ENCODE assay signal across 19 cellular contexts in genomic region chr3:153688541-153689120, GRCh38.
A peak's percentile ranks its signal among the peaks of the same experiment; 100 is the strongest.
DNase-seq lines count a peak whose midpoint lies in the region; ATAC-seq, FAIRE-seq and TF ChIP-seq lines count a peak whose summit lies in the region.
"Had no signal": no experiment of that assay in that cellular context is flagged by ENCODE, and none has a peak within 500 bp of the region (broad histone marks: within the 10 kb centered on the region; RNA-seq: fewer than 3 reads in every experiment).

No MANE protein-coding gene starts in this region.

- no peak overlapping the region for H3K4me3 Mint-ChIP-seq in H9
- H3K4me3 Mint-ChIP-seq: B cell; CD4-positive, alpha-beta T cell; IgD-negative memory B cell had no signal

- no peak overlapping the region for H4K91ac ChIP-seq in H9 (ENCODE audit: insufficient read length, low read depth, low read length)

- H3K9me3 ChIP-seq in H9 (ENCODE audit: control insufficient read depth, low read depth, low read length) (no peaks in the 10 kb centered on the region), HUES64 (ENCODE audit: insufficient read depth, low read depth, low read length) (no peaks in the 10 kb centered on the region), iPS-20b (ENCODE audit: insufficient read depth, low read depth, low read length) (no peaks in the 10 kb centered on the region)
- H3K9me3 ChIP-seq: HAP-1 had no signal

- no peak overlapping the region for H3K4me2 ChIP-seq in H9 (ENCODE audit: insufficient read depth, insufficient read length, low read length)

- no peak overlapping the region for H3K9ac ChIP-seq in H9 (ENCODE audit: extremely low read depth, insufficient read length, low read length)
- H3K9ac ChIP-seq in HUES64 (ENCODE audit: low read depth, low read length) = no peak overlapping the region
- peak overlapping the region; percentile 8; the same call in 1 of the 2 replicates for H3K9ac ChIP-seq in iPS-20b (ENCODE audit: low read depth, low read length)
- H3K9ac ChIP-seq: GM23248 had no signal

- H3K23ac ChIP-seq in H9 (ENCODE audit: insufficient read length, low read depth, low read length) = no peak overlapping the region

- no peak overlapping the region for H3K4me3 ChIP-seq in HUES64 (ENCODE audit: low read length)
- H3K4me3 ChIP-seq in bronchial epithelial cell (ENCODE audit: low read depth, low read length) = no peak overlapping the region
- H3K4me3 ChIP-seq in iPS-20b (ENCODE audit: low read length) = peak overlapping the region; percentile 25; the same call in 1 of the 2 replicates
- no peak overlapping the region for H3K4me3 ChIP-seq in foreskin fibroblast (ENCODE audit: low read depth in 1 of 2, low read length in 2 of 2)
- H3K4me3 ChIP-seq: GM12878, GM23248, HAP-1 had no signal

- H3K36me3 Mint-ChIP-seq in H9 (ENCODE audit: insufficient read depth in 1 of 3, low read depth in 3 of 3) = no peaks in the 10 kb centered on the region
- H3K36me3 Mint-ChIP-seq: IgD-negative memory B cell had no signal

- no peak overlapping the region for H3K4ac ChIP-seq in H9 (ENCODE audit: low read depth, low read length)

- H3K4me1 ChIP-seq in H9 (ENCODE audit: insufficient read depth, low read length) (no peaks in the 10 kb centered on the region; the same call in 1 of the 2 replicates), HUES64 (ENCODE audit: insufficient read depth, low read length) (peaks cover 20% of the 10 kb centered on the region), iPS-20b (ENCODE audit: insufficient read depth, low read length) (peaks cover 22% of the 10 kb centered on the region)

- H4K20me1 ChIP-seq in H9 (ENCODE audit: control insufficient read depth, insufficient read depth, insufficient read length) = no peaks in the 10 kb centered on the region

- H3K23me2 ChIP-seq in H9 (ENCODE audit: insufficient read length, low read depth, low read length, poor library complexity, severe bottlenecking) = no peaks in the 10 kb centered on the region

- no peak overlapping the region for H2BK5ac ChIP-seq in H9 (ENCODE audit: insufficient read length, low read length)

- no peak overlapping the region for H2BK12ac ChIP-seq in H9 (ENCODE audit: insufficient read length, low read depth, low read length)

- H3K27me3 Mint-ChIP-seq in H9 (ENCODE audit: low read depth) = no peaks in the 10 kb centered on the region
- H3K27me3 Mint-ChIP-seq: CD4-positive, alpha-beta T cell; IgD-negative memory B cell had no signal

- no peak overlapping the region for H3K56ac ChIP-seq in H9 (ENCODE audit: insufficient read length, low read depth, low read length)

- no peak overlapping the region for H4K5ac ChIP-seq in H9 (ENCODE audit: insufficient read length, low read depth, low read length)

- no peaks in the 10 kb centered on the region for H3K9me3 Mint-ChIP-seq in H9
- H3K9me3 Mint-ChIP-seq: CD4-positive, alpha-beta T cell had no signal

- H3T11ph ChIP-seq in H9 (ENCODE audit: low read length) = no peak overlapping the region

- H3K36me3 ChIP-seq in HUES64 (ENCODE audit: insufficient read depth, low read length) (no peaks in the 10 kb centered on the region), bronchial epithelial cell (ENCODE audit: control insufficient read depth, insufficient read depth, low read length) (no peaks in the 10 kb centered on the region), iPS-20b (ENCODE audit: insufficient read depth, low read depth, low read length) (no peaks in the 10 kb centered on the region)
- H3K36me3 ChIP-seq: HAP-1 had no signal

- WGBS in H9 (ENCODE audit: extremely low coverage, insufficient read length, low lambda C conversion rate) = no CpG with 5 or more reads among the region's 3 CpGs
- 100% methylated on average over 1 of the region's 3 CpGs for WGBS in HUES64

- no peak overlapping the region for H2BK20ac ChIP-seq in H9 (ENCODE audit: low read depth, low read length, poor library complexity, severe bottlenecking)

- no peak for FAIRE-seq in bronchial epithelial cell (lab: Jason Lieb, UNC)
- FAIRE-seq: A204.1, GM12878, GM18507 had no signal

- no peaks in the 10 kb centered on the region for H3K79me2 ChIP-seq in H9 (ENCODE audit: insufficient read depth, low read length)

- H4K8ac ChIP-seq in H9 (replicated peaks; ENCODE audit: insufficient read length, low read depth, low read length) = no peak overlapping the region

- ATAC-seq in GM19035 (IDR thresholded peaks at IDR 0.05; ENCODE audit: unreplicated experiment) (no peak), SK-N-SH treated with all-trans-retinoic acid at 6 μM for 48 hours (no peak)
- ATAC-seq: GM12878 had no signal

- peaks cover 26 to 28% of the 10 kb centered on the region in 2 experiments for H3K4me1 Mint-ChIP-seq in H9
- H3K4me1 Mint-ChIP-seq: B cell, IgD-negative memory B cell had no signal

- no peak overlapping the region for H2AFZ ChIP-seq in H9 (ENCODE audit: low read length)
- H2AFZ ChIP-seq: GM23248 had no signal

- no peaks in the 10 kb centered on the region for H3K79me1 ChIP-seq in H9 (ENCODE audit: insufficient read depth, low read depth, low read length, poor library complexity, severe bottlenecking)

- H3K27me3 ChIP-seq in H9 (ENCODE audit: insufficient read depth, low read length) = no peaks in the 10 kb centered on the region
- no peaks in the 10 kb centered on the region for H3K27me3 ChIP-seq in HUES64 (ENCODE audit: insufficient read depth, low read length)
- no peaks in the 10 kb centered on the region for H3K27me3 ChIP-seq in bronchial epithelial cell (ENCODE audit: control insufficient read depth, insufficient read depth, low read length)
- H3K27me3 ChIP-seq in iPS-20b (ENCODE audit: insufficient read depth, low read length) = no peaks in the 10 kb centered on the region

- H3K14ac ChIP-seq in H9 (ENCODE audit: insufficient read depth, low read length) = no peak overlapping the region

- no peak overlapping the region for H2BK120ac ChIP-seq in H9 (ENCODE audit: low read depth, low read length, poor library complexity, severe bottlenecking)

- H3K18ac ChIP-seq in H9 (ENCODE audit: insufficient read length, low read depth, low read length) = no peak overlapping the region

- DNase-seq in H9 (no peak), bronchial epithelial cell (ENCODE audit: low read depth) (peak; percentile 1), NCI-H446 treated with DMSO at 0.1 percent for 48 hours (lab: John Stamatoyannopoulos, UW) (no peak), foreskin fibroblast (no peak)
- DNase-seq: C1 segment of cervical spinal cord; CD4-positive, alpha-beta T cell; DMS79; GM23248 had no signal

- H3K27ac ChIP-seq in H9 (ENCODE audit: insufficient read length, low read depth, low read length) (no peak overlapping the region), HUES64 (ENCODE audit: low read depth, low read length) (peak overlapping the region; percentile 57; the same call in 1 of the 2 replicates), iPS-20b (ENCODE audit: low read length) (no peak overlapping the region)
- H3K27ac ChIP-seq: GM23248, HL-60 had no signal

- TF ChIP-seq CTCF in H9 (conservative IDR thresholded peaks at IDR 0.05) (no peak), bronchial epithelial cell (IDR thresholded peaks at IDR 0.05; ENCODE audit: insufficient read depth, low read length, severe bottlenecking) (no peak), foreskin fibroblast (IDR thresholded peaks at IDR 0.05; ENCODE audit: low read depth, low read length) (no peak)

- H3K27ac Mint-ChIP-seq in H9 = peak overlapping the region; percentile 36 to 99 (median 59); a peak in 5 of 7 replicates
- H3K27ac Mint-ChIP-seq: B cell; CD4-positive, alpha-beta T cell; IgD-negative memory B cell had no signal

- no peak overlapping the region for H2AK5ac ChIP-seq in H9 (ENCODE audit: insufficient read length, low read length)

- no peak overlapping the region for H2BK15ac ChIP-seq in H9 (ENCODE audit: low read depth, low read length)

TF ChIP-seq in SK-N-SH treated with all-trans-retinoic acid at 6 μM for 48 hours, 23 proteins besides CTCF, POLR2A, EP300 and RAD21:
- TF ChIP-seq TSHZ2 (CRISPR knock-in tag; IDR thresholded peaks at IDR 0.05) = no peak
- TF ChIP-seq TOX (CRISPR knock-in tag; IDR thresholded peaks at IDR 0.05; ENCODE audit: borderline replicate concordance) = no peak
- TF ChIP-seq RARB (CRISPR knock-in tag; IDR thresholded peaks at IDR 0.05) = no peak
